Comparison of ENCODE assay signal across 15 cellular contexts in genomic region chr2:157792345-157793052, GRCh38.
DNase-seq lines count a peak whose midpoint lies in the region; ATAC-seq, FAIRE-seq and TF ChIP-seq lines count a peak whose summit lies in the region.
"Had no signal": no experiment of that assay in that cellular context is flagged by ENCODE, and none has a peak within 500 bp of the region (broad histone marks: within the 10 kb centered on the region; RNA-seq: fewer than 3 reads in every experiment).

No MANE protein-coding gene starts in this region.

- no peak overlapping the region for H3K4me3 Mint-ChIP-seq in natural killer cell treated with Interleukin-12 subunit alpha and Interleukin-12 subunit beta and Interleukin-15 and Interleukin-18, amount 100 ng/mL, for 72 hours

- H3K9ac ChIP-seq in HCT116 (ENCODE audit: low read length) (no peak overlapping the region), HepG2 (ENCODE audit: insufficient read depth, low read depth, low read length) (no peak overlapping the region)

- POLR2A ChIA-PET in HCT116 (lab: Charles Lee) = no interaction called here
- POLR2A ChIA-PET in HepG2 (lab: Yijun Ruan, JAX) = no interaction called here

- no peaks in the 10 kb centered on the region for H3K9me3 ChIP-seq in HCT116 (ENCODE audit: control insufficient read depth in 1 of 2, insufficient read depth in 1 of 2, low read depth in 1 of 2, low read length in 2 of 2)
- H3K9me3 ChIP-seq in HepG2 (ENCODE audit: low read length) = no peaks in the 10 kb centered on the region
- H3K9me3 ChIP-seq: uterus had no signal

- H3K27ac ChIP-seq in HCT116 (ENCODE audit: low read depth, low read length) (no peak overlapping the region), brain microvascular endothelial cell (no peak overlapping the region), HepG2 (ENCODE audit: extremely low read length, insufficient read depth, low read length) (no peak overlapping the region)
- H3K27ac ChIP-seq: uterus had no signal

- H3K79me2 ChIP-seq in HCT116 (ENCODE audit: insufficient read depth, low read length) (no peaks in the 10 kb centered on the region), HepG2 (ENCODE audit: insufficient read depth, low read length) (no peaks in the 10 kb centered on the region)

- H3K9me3 Mint-ChIP-seq in natural killer cell treated with Interleukin-12 subunit alpha and Interleukin-12 subunit beta and Interleukin-15 and Interleukin-18, amount 100 ng/mL, for 72 hours = no peaks in the 10 kb centered on the region

- no peaks in the 10 kb centered on the region for H3K27me3 Mint-ChIP-seq in natural killer cell treated with Interleukin-12 subunit alpha and Interleukin-12 subunit beta and Interleukin-15 and Interleukin-18, amount 100 ng/mL, for 72 hours

- CTCF ChIA-PET in HCT116 (lab: Charles Lee) = no interaction called here
- CTCF ChIA-PET in HepG2 (lab: Yijun Ruan, JAX; ENCODE audit: low intra/inter-chr PET ratio, low total read pairs) = no interaction called here

- BruUV-seq in HCT116 (replicated peaks; lab: Mats Ljungman, UMichigan) (no TSS peak), HepG2 (replicated peaks; lab: Mats Ljungman, UMichigan) (no TSS peak)

- no peaks in the 10 kb centered on the region for H3K9me2 ChIP-seq in HCT116 (ENCODE audit: insufficient read depth)

- H4K20me1 ChIP-seq in HCT116 (ENCODE audit: insufficient read depth) = no peaks in the 10 kb centered on the region
- H4K20me1 ChIP-seq in HepG2 (ENCODE audit: insufficient read depth, low read length) = no peaks in the 10 kb centered on the region

- 0 out of 2 replicates have a peak, but pooled peaks have one; percentile 12 for TF ChIP-seq RAD21 in HCT116 (IDR thresholded peaks at IDR 0.05; ENCODE audit: low read depth)
- TF ChIP-seq RAD21 in HepG2 (CRISPR knock-in tag; IDR thresholded peaks at IDR 0.05) = no peak

- in situ Hi-C loops in ACHN (cut with HindIII; ENCODE audit: low pct_ligation_motif_present, low pct_unique_long_range_greater_than_20kb, low sequenced_read_pairs) (no loop called here), brain microvascular endothelial cell (cut with HindIII; ENCODE audit: low pct_ligation_motif_present, low sequenced_read_pairs) (loop anchor here (25.0 kb wide), 1 partner anchor 220 kb away; no protein-coding TSS in a partner anchor), HepG2 (cut with HindIII; ENCODE audit: extremely low pct_ligation_motif_present, low pct_unique_long_range_greater_than_20kb) (no loop called here)

- WGBS in HepG2 (ENCODE audit: low lambda C conversion rate) = 92% methylated on average over 3 of the region's 3 CpGs

- H3K4me1 ChIP-seq in HCT116 (ENCODE audit: control insufficient read depth in 1 of 2, insufficient read depth in 2 of 2, low read length in 2 of 2) (no peaks in the 10 kb centered on the region), HepG2 (ENCODE audit: insufficient read depth, low read length) (peaks cover 8% of the 10 kb centered on the region)
- H3K4me1 ChIP-seq: uterus had no signal

- ATAC-seq in HCT116 (no peak), HepG2 (no peak)
- ATAC-seq in natural killer cell treated with Interleukin-12 subunit alpha and Interleukin-12 subunit beta and Interleukin-15 and Interleukin-18, amount 100 ng/mL, for 72 hours = no peak

- no peak for TF ChIP-seq EP300 in HepG2 (IDR thresholded peaks at IDR 0.05; ENCODE audit: low read depth in 2 of 2, low read length in 2 of 2)
- TF ChIP-seq EP300 in HepG2 (CRISPR knock-in tag; IDR thresholded peaks at IDR 0.05; ENCODE audit: borderline replicate concordance) = no peak

- TF ChIP-seq CTCF in HCT116 (IDR thresholded peaks at IDR 0.05 in 2 of 3, conservative IDR thresholded peaks at IDR 0.05 in 1 of 3; ENCODE audit: borderline replicate concordance in 1 of 3, insufficient read depth in 1 of 3, low read depth in 2 of 3, low read length in 2 of 3) (no peak), brain microvascular endothelial cell (IDR thresholded peaks at IDR 0.05; ENCODE audit: low read depth, low read length, missing control alignments) (no peak), HepG2 (CRISPR knock-in tag; IDR thresholded peaks at IDR 0.05) (peak; percentile 25; the same call in 1 of the 2 replicates)

- no peak overlapping the region for H3K4me3 ChIP-seq in HCT116 (replicated peaks in 1 of 2; ENCODE audit: low read depth in 1 of 2, low read length in 2 of 2)
- H3K4me3 ChIP-seq in brain microvascular endothelial cell (ENCODE audit: low read depth, low read length) = no peak overlapping the region
- no peak overlapping the region for H3K4me3 ChIP-seq in HepG2 (replicated peaks in 1 of 3; ENCODE audit: insufficient read depth in 1 of 3, low read depth in 2 of 3, low read length in 3 of 3)
- H3K4me3 ChIP-seq: uterus had no signal

- FAIRE-seq in HepG2 (lab: Jason Lieb, UNC) = no peak
- FAIRE-seq in GM12892 (lab: Jason Lieb, UNC) = no peak
- FAIRE-seq: endometrium had no signal

- RAD21 ChIA-PET in HCT116 (lab: Charles Lee; ENCODE audit: low non-redundant PET in 1 of 2, low total read pairs in 2 of 2, uncharacterized antibody in 2 of 2, unreplicated experiment in 2 of 2) = no interaction called here

- no peaks in the 10 kb centered on the region for H3K36me3 Mint-ChIP-seq in natural killer cell treated with Interleukin-12 subunit alpha and Interleukin-12 subunit beta and Interleukin-15 and Interleukin-18, amount 100 ng/mL, for 72 hours

- TF ChIP-seq POLR2A in HCT116 (IDR thresholded peaks at IDR 0.05; ENCODE audit: borderline replicate concordance, extremely low read depth, insufficient read depth, insufficient read length) (no peak), HepG2 (IDR thresholded peaks at IDR 0.05; ENCODE audit: insufficient read depth in 1 of 2, low read depth in 2 of 2, low read length in 2 of 2) (no peak), GM12892 (IDR thresholded peaks at IDR 0.05; ENCODE audit: low read depth, low read length) (no peak)

- H3K36me3 ChIP-seq in HCT116 (ENCODE audit: control insufficient read depth in 1 of 2, insufficient read depth in 2 of 2, low read length in 2 of 2) (no peaks in the 10 kb centered on the region), brain microvascular endothelial cell (replicated peaks) (no peaks in the 10 kb centered on the region), HepG2 (replicated peaks in 1 of 2; ENCODE audit: control insufficient read depth in 1 of 2, insufficient read depth in 2 of 2, low read length in 2 of 2) (peaks cover 0 to under 1% of the 10 kb centered on the region in 2 experiments; a peak in 1 of 5 replicates)
- H3K36me3 ChIP-seq: uterus had no signal

- no peak overlapping the region for H3K4me2 ChIP-seq in HCT116 (ENCODE audit: low read length)
- H3K4me2 ChIP-seq in HepG2 (ENCODE audit: low read depth, low read length) = no peak overlapping the region

- peaks cover 0 to 5% of the 10 kb centered on the region in 2 donors for H3K4me1 Mint-ChIP-seq in natural killer cell treated with Interleukin-12 subunit alpha and Interleukin-12 subunit beta and Interleukin-15 and Interleukin-18, amount 100 ng/mL, for 72 hours (ENCODE audit: low read depth in 2 of 2)

- DNase-seq in ACHN = peak; percentile 16
- no peak for DNase-seq in HCT116 (ENCODE audit: low read depth, low spot score)
- DNase-seq in brain microvascular endothelial cell = peak; percentile 76
- no peak for DNase-seq in HepG2 (ENCODE audit: low spot score)
- DNase-seq in stimulated activated CD8-positive, alpha-beta memory T cell treated with anti-CD3 and anti-CD28 coated beads, Interleukin-4, amount 100 ng/mL, for 48 hours = no peak
- no peak for DNase-seq in GM12892 (ENCODE audit: insufficient read length)
- DNase-seq in RPMI8226 = no peak
- DNase-seq in natural killer cell treated with Interleukin-12 subunit alpha and Interleukin-12 subunit beta and Interleukin-15 and Interleukin-18, amount 100 ng/mL, for 72 hours (ENCODE audit: low spot score) = no peak
- DNase-seq: activated CD8-positive, alpha-beta memory T cell treated with anti-CD3 and anti-CD28 coated beads, Interleukin-2, amount 50 U/mL, for 4 hours; amygdala; C1 segment of cervical spinal cord; NCI-H1048; NCI-H510A treated with DMSO at 0.1 percent for 48 hours; uterus had no signal

- H3K27me3 ChIP-seq in HCT116 (ENCODE audit: insufficient read depth, low read length) (no peaks in the 10 kb centered on the region), brain microvascular endothelial cell (replicated peaks) (no peaks in the 10 kb centered on the region), HepG2 (ENCODE audit: control insufficient read depth in 1 of 2, insufficient read depth in 2 of 2, low read length in 2 of 2) (no peaks in the 10 kb centered on the region)
- H3K27me3 ChIP-seq: uterus had no signal

- H2AFZ ChIP-seq in HCT116 (ENCODE audit: low read depth, low read length, poor library complexity, severe bottlenecking) (no peak overlapping the region), HepG2 (ENCODE audit: low read length) (no peak overlapping the region)

- intact Hi-C loops in HCT116 (cut with micrococcal nuclease) = no loop called here
- intact Hi-C loops in HepG2 (cut with micrococcal nuclease; ENCODE audit: unreplicated experiment) = no loop called here

- no peak overlapping the region for H3K27ac Mint-ChIP-seq in natural killer cell treated with Interleukin-12 subunit alpha and Interleukin-12 subunit beta and Interleukin-15 and Interleukin-18, amount 100 ng/mL, for 72 hours

TF ChIP-seq in HCT116, 20 proteins besides CTCF, POLR2A, EP300 and RAD21 (continues in another document):
- TF ChIP-seq SP1 (IDR thresholded peaks at IDR 0.05; ENCODE audit: low read depth) (no peak), CEBPB (IDR thresholded peaks at IDR 0.05; ENCODE audit: low read depth) (no peak), EGR1 (IDR thresholded peaks at IDR 0.05; ENCODE audit: low read depth) (no peak), EZH2 (IDR thresholded peaks at IDR 0.05) (no peak), JUND (IDR thresholded peaks at IDR 0.05) (no peak), TCF7L2 (IDR thresholded peaks at IDR 0.05; ENCODE audit: borderline replicate concordance, extremely low read depth, insufficient read depth, insufficient read length) (no peak), ELF1 (IDR thresholded peaks at IDR 0.05; ENCODE audit: borderline replicate concordance, low read depth) (no peak), EZH2phosphoT487 (IDR thresholded peaks at IDR 0.05; ENCODE audit: borderline replicate concordance) (no peak)

Comparison
In these comparisons a context has a peak if more than half of its experiments do, and no peak if none do; other contexts are left out.
1. DNase-seq: peak in ACHN (single experiment) and brain microvascular endothelial cell (single experiment); none in HCT116 (single experiment), HepG2 (single experiment), stimulated activated CD8-positive, alpha-beta memory T cell treated with anti-CD3 and anti-CD28 coated beads, Interleukin-4, amount 100 ng/mL, for 48 hours (single experiment), GM12892 (single experiment), RPMI8226 (single experiment) and natural killer cell treated with Interleukin-12 subunit alpha and Interleukin-12 subunit beta and Interleukin-15 and Interleukin-18, amount 100 ng/mL, for 72 hours (single experiment).